ENCODE assay signal across 1 cellular context in genomic region chr2:143808166-143808565, GRCh38.
TF ChIP-seq lines count a peak whose summit lies in the region.

No MANE protein-coding gene starts in this region.

TF ChIP-seq in H1, 55 proteins besides CTCF, POLR2A, EP300 and RAD21:
- TF ChIP-seq SP4 (IDR thresholded peaks at IDR 0.05; ENCODE audit: low read length) (no peak), PHF8 (conservative IDR thresholded peaks at IDR 0.05; ENCODE audit: low read depth, low read length) (no peak), JUND (IDR thresholded peaks at IDR 0.05; ENCODE audit: low read length) (0 out of 2 replicates have a peak, but pooled peaks have one; percentile 45), RFX5 (IDR thresholded peaks at IDR 0.05; ENCODE audit: borderline replicate concordance, low read depth, low read length) (no peak), EGR1 (IDR thresholded peaks at IDR 0.05; ENCODE audit: borderline replicate concordance, low read depth, low read length) (no peak), CHD2 (IDR thresholded peaks at IDR 0.05; ENCODE audit: low read length) (no peak), POLR2AphosphoS5 (IDR thresholded peaks at IDR 0.05; ENCODE audit: low read depth, low read length) (no peak)
TF ChIP-seq in H1: peak in this region for 1.
